Comparison of ENCODE assay signal across 18 cellular contexts in genomic region chr17:43315858-43316521, GRCh38.
"Had no signal": no experiment of that assay in that cellular context is flagged by ENCODE, and none has a peak within 500 bp of the region (broad histone marks: within the 10 kb centered on the region; RNA-seq: fewer than 3 reads in every experiment).

No MANE protein-coding gene starts in this region.

- H3K4me1 ChIP-seq: heart right ventricle had no signal

- H3K4me3 Mint-ChIP-seq: activated CD4-positive, alpha-beta T cell treated with anti-CD3 and anti-CD28 coated beads, Interleukin-2, amount 10 ng/mL, durations not matched to agents 7 days and 5 days; activated naive CD4-positive, alpha-beta T cell treated with anti-CD3 and anti-CD28 coated beads, Interleukin-2, amount 10 ng/mL, durations not matched to agents 7 days and 5 days; activated naive CD8-positive, alpha-beta T cell treated with anti-CD3 and anti-CD28 coated beads, Interleukin-2, amount 50 U/mL, for 24 hours; activated T-cell treated with anti-CD3 and anti-CD28 coated beads, Interleukin-2, amount 50 U/mL, for 4 hours; type B pancreatic cell had no signal

- H3K36me3 Mint-ChIP-seq: naive B cell, type B pancreatic cell had no signal

- H3K27ac ChIP-seq: heart right ventricle had no signal

- H3K36me3 ChIP-seq: heart right ventricle had no signal

- H3K27me3 ChIP-seq: heart right ventricle had no signal

- H3K27me3 Mint-ChIP-seq: activated CD4-positive, alpha-beta T cell treated with anti-CD3 and anti-CD28 coated beads, Interleukin-2, amount 10 ng/mL, durations not matched to agents 7 days and 5 days; activated naive CD8-positive, alpha-beta T cell treated with anti-CD3 and anti-CD28 coated beads, Interleukin-2, amount 50 U/mL, for 24 hours; naive B cell; progenitor cell of endocrine pancreas had no signal

- H3K9me3 Mint-ChIP-seq: activated T-cell treated with anti-CD3 and anti-CD28 coated beads, Interleukin-2, amount 50 U/mL, for 4 hours; type B pancreatic cell had no signal

- H3K27ac Mint-ChIP-seq: activated CD4-positive, alpha-beta T cell treated with anti-CD3 and anti-CD28 coated beads, Interleukin-2, amount 10 ng/mL, durations not matched to agents 7 days and 5 days; activated naive CD4-positive, alpha-beta T cell treated with anti-CD3 and anti-CD28 coated beads, Interleukin-2, amount 10 ng/mL, durations not matched to agents 7 days and 5 days; activated naive CD8-positive, alpha-beta T cell treated with anti-CD3 and anti-CD28 coated beads, Interleukin-2, amount 50 U/mL, for 24 hours; naive B cell had no signal

- DNase-seq: activated CD8-positive, alpha-beta memory T cell treated with anti-CD3 and anti-CD28 coated beads, Interleukin-2, amount 50 U/mL, for 4 hours; activated naive CD8-positive, alpha-beta T cell treated with anti-CD3 and anti-CD28 coated beads, Interleukin-2, amount 50 U/mL, for 24 hours; activated T-cell treated with anti-CD3 and anti-CD28 coated beads, Interleukin-2, amount 50 U/mL, for 4 hours; cortex of kidney; heart right ventricle; left ventricle myocardium superior; stimulated activated CD4-positive, alpha-beta T cell treated with anti-CD3 and anti-CD28 coated beads, Interleukin-2, amount 100 ng/mL, for 24 hours; stimulated activated naive CD8-positive, alpha-beta T cell treated with anti-CD3 and anti-CD28 coated beads, Interleukin-15, Interleukin-2, amounts not matched to agents 100 U/mL and 50 U/mL, for 24 hours; substantia nigra; T1000 had no signal

- H3K9me3 ChIP-seq: mucosa of descending colon had no signal

- H3K4me3 ChIP-seq: heart right ventricle, mucosa of descending colon had no signal

- ATAC-seq: activated CD4-positive, CD25-positive, alpha-beta regulatory T cell treated with anti-CD3 and anti-CD28 coated beads, Interleukin-2, amount 50 U/mL, for 24 hours; activated naive CD8-positive, alpha-beta T cell treated with anti-CD3 and anti-CD28 coated beads, Interleukin-2, amount 50 U/mL, for 24 hours; activated T-cell treated with anti-CD3 and anti-CD28 coated beads, Interleukin-2, amount 50 U/mL, for 4 hours; esophagus mucosa; heart right ventricle; left ventricle myocardium superior; mucosa of descending colon; stimulated activated naive CD8-positive, alpha-beta T cell treated with anti-CD3 and anti-CD28 coated beads, Interleukin-15, Interleukin-2, amounts not matched to agents 100 U/mL and 50 U/mL, for 24 hours had no signal
